ENCODE assay signal across 1 cellular context in the genomic region with DNA sequence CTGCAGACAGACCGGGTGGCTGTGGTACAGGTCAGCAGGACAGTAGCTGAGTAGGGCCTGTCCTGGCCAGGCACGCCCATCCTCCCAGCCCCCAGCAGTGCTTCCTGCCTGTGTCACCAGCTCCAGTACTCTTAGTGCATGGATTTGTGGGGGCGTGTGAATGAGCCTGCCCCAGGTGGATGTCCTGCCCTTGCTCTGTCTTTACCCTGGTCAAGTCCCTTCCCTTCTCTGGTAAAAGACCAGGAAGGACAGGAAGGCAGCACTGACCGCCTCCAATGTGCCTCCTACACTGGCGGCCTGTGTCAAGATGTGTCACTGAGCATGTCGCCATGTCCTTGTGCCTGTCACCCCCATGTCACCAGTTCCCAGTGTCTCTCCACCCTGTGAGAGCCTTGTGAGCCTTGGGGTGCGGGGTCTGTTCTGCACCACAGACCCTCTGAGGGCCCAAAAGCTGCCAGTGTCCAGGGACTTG.
TF ChIP-seq lines count a peak whose summit lies in the region.

No MANE protein-coding gene starts in this region.

TF ChIP-seq in SK-N-SH, 30 proteins besides CTCF, POLR2A, EP300 and RAD21:
- TF ChIP-seq TAF1 (IDR thresholded peaks at IDR 0.05; ENCODE audit: borderline replicate concordance, low read depth, low read length): no peak
- no peak for TF ChIP-seq SIN3A (IDR thresholded peaks at IDR 0.05; ENCODE audit: borderline replicate concordance, low read depth, low read length)
- no peak for TF ChIP-seq NRF1 (IDR thresholded peaks at IDR 0.05; ENCODE audit: low read depth, low read length)
- no peak for TF ChIP-seq RFX5 (IDR thresholded peaks at IDR 0.05; ENCODE audit: low read length)
- no peak for TF ChIP-seq MXI1 (IDR thresholded peaks at IDR 0.05; ENCODE audit: low read depth, low read length)
- no peak for TF ChIP-seq FOXM1 (IDR thresholded peaks at IDR 0.05; ENCODE audit: low read depth)
- TF ChIP-seq NFIC (IDR thresholded peaks at IDR 0.05; ENCODE audit: borderline replicate concordance): no peak
- TF ChIP-seq, protein P1, sequence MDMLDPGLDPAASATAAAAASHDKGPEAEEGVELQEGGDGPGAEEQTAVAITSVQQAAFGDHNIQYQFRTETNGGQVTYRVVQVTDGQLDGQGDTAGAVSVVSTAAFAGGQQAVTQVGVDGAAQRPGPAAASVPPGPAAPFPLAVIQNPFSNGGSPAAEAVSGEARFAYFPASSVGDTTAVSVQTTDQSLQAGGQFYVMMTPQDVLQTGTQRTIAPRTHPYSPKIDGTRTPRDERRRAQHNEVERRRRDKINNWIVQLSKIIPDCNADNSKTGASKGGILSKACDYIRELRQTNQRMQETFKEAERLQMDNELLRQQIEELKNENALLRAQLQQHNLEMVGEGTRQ (IDR thresholded peaks at IDR 0.05; ENCODE audit: borderline replicate concordance, low read depth, low read length): no peak
